Comparison of ENCODE assay signal across 9 cellular contexts in genomic region chr14:75234173-75234855, GRCh38. TPM values are rescaled to one million over a fixed set of nuclear protein-coding genes. Genes with fewer than 3 reads are reported as not detected.
DNase-seq lines count a peak whose midpoint lies in the region; ATAC-seq and TF ChIP-seq lines count a peak whose summit lies in the region.
"Had no signal": no experiment of that assay in that cellular context is flagged by ENCODE, and none has a peak within 500 bp of the region (broad histone marks: within the 10 kb centered on the region; RNA-seq: fewer than 3 reads in every experiment).

No MANE protein-coding gene starts in this region.

- peak overlapping the region in 9 of 11 experiments; percentile 0 to 71 (median 65); a peak in 14 of 22 replicates for H3K9ac ChIP-seq in BLaER1 treated with 17β-estradiol and CSF1 and Interleukin-3, amounts not matched to agents 10 nM and 100 nM
- no peak overlapping the region for H3K9ac ChIP-seq in fibroblast of lung (ENCODE audit: insufficient read depth, low read length)
- no peak overlapping the region for H3K9ac ChIP-seq in neural progenitor cell

- H3K9me3 ChIP-seq in BLaER1 treated with 17β-estradiol and CSF1 and Interleukin-3, amounts not matched to agents 10 nM and 100 nM (replicated peaks in 1 of 11): peaks cover 0 to 12% (median 8%) of the 10 kb centered on the region in 11 experiments; a peak in 15 of 22 replicates
- H3K9me3 ChIP-seq in PC-9 (ENCODE audit: insufficient read depth, low read depth): no peaks in the 10 kb centered on the region
- no peaks in the 10 kb centered on the region for H3K9me3 ChIP-seq in fibroblast of lung (ENCODE audit: control insufficient read depth, insufficient read depth, low read depth, low read length)
- no peaks in the 10 kb centered on the region for H3K9me3 ChIP-seq in neural progenitor cell (ENCODE audit: low read depth)

- H2AFZ ChIP-seq in PC-9 (peak overlapping the region; percentile 61), fibroblast of lung (ENCODE audit: low read length) (no peak overlapping the region), neural progenitor cell (replicated peaks) (peak overlapping the region; percentile 63)

- 0 out of 20 replicates have a peak overlapping the region, but pooled peaks of 2 of the 10 experiments have one; percentile 3 to 13 for H3K4me3 ChIP-seq in BLaER1 treated with 17β-estradiol and CSF1 and Interleukin-3, amounts not matched to agents 10 nM and 100 nM
- peak overlapping the region; percentile 5; the same call in 1 of the 2 replicates for H3K4me3 ChIP-seq in PC-9
- no peak overlapping the region for H3K4me3 ChIP-seq in fibroblast of lung (replicated peaks in 1 of 4; ENCODE audit: control extremely low read depth in 1 of 4, insufficient read depth in 1 of 4, low read depth in 3 of 4, low read length in 4 of 4)
- H3K4me3 ChIP-seq in neural progenitor cell: no peak overlapping the region
- no peak overlapping the region for H3K4me3 ChIP-seq in H7 (ENCODE audit: insufficient read depth, low read depth, low read length)

- H3K79me2 ChIP-seq in PC-9 (ENCODE audit: low read depth) (no peaks in the 10 kb centered on the region), fibroblast of lung (ENCODE audit: control insufficient read depth, insufficient read depth, low read length) (no peaks in the 10 kb centered on the region), neural progenitor cell (ENCODE audit: low read depth) (no peaks in the 10 kb centered on the region)

- peak overlapping the region; percentile 43 for H3K27ac Mint-ChIP-seq in neural progenitor cell

- CTCF ChIA-PET in PC-9 (lab: Charles Lee): interaction anchor here (0.7 to 0.9 kb wide), 2 partner anchors 32 to 50 kb away, joined by 4 to 10 read pairs; no protein-coding TSS in a partner anchor

- POLR2A ChIA-PET in PC-9 (lab: Charles Lee; ENCODE audit: unreplicated experiment): interaction anchor here (0.6 to 1.0 kb wide), 7 partner anchors 24 to 954 kb away, joined by 3 to 7 read pairs (median 5); no protein-coding TSS in a partner anchor

- no peaks in the 10 kb centered on the region for H3K9me2 ChIP-seq in PC-9 (ENCODE audit: insufficient read depth)

- H3K4me1 Mint-ChIP-seq in neural progenitor cell: peaks cover 44% of the 10 kb centered on the region

- H3F3A ChIP-seq in PC-9 (ENCODE audit: insufficient read depth, low read depth) (peaks cover 44% of the 10 kb centered on the region), neural progenitor cell (ENCODE audit: low read depth) (no peaks in the 10 kb centered on the region)

- H3K36me3 Mint-ChIP-seq in neural progenitor cell: no peaks in the 10 kb centered on the region

- H3K36me3 ChIP-seq in BLaER1 treated with 17β-estradiol and CSF1 and Interleukin-3, amounts not matched to agents 10 nM and 100 nM: no peaks in the 10 kb centered on the region
- H3K36me3 ChIP-seq in PC-9 (ENCODE audit: low read depth) (no peaks in the 10 kb centered on the region), fibroblast of lung (ENCODE audit: control insufficient read depth, insufficient read depth, low read length) (no peaks in the 10 kb centered on the region), neural progenitor cell (no peaks in the 10 kb centered on the region), H7 (replicated peaks; ENCODE audit: control insufficient read depth, insufficient read depth, low read length) (no peaks in the 10 kb centered on the region)

- no peaks in the 10 kb centered on the region for H4K20me1 ChIP-seq in BLaER1 treated with 17β-estradiol and CSF1 and Interleukin-3, amounts not matched to agents 10 nM and 100 nM
- no peaks in the 10 kb centered on the region for H4K20me1 ChIP-seq in PC-9 (ENCODE audit: insufficient read depth)
- H4K20me1 ChIP-seq in fibroblast of lung (ENCODE audit: control insufficient read depth, extremely low read depth, insufficient read depth, low read length): no peaks in the 10 kb centered on the region
- H4K20me1 ChIP-seq in neural progenitor cell (ENCODE audit: low read depth): no peaks in the 10 kb centered on the region

- peaks cover 10% of the 10 kb centered on the region for H3K27me3 Mint-ChIP-seq in neural progenitor cell (ENCODE audit: insufficient read depth, low read depth)

- no peak for TF ChIP-seq POLR2A in GM18505 (IDR thresholded peaks at IDR 0.05; ENCODE audit: borderline replicate concordance, extremely low read depth, insufficient read depth, insufficient read length)

- TF ChIP-seq CTCF in PC-9 (conservative IDR thresholded peaks at IDR 0.05): no peak
- no peak for TF ChIP-seq CTCF in fibroblast of lung (conservative IDR thresholded peaks at IDR 0.05 in 1 of 2, IDR thresholded peaks at IDR 0.05 in 1 of 2; ENCODE audit: low read depth in 1 of 2, low read length in 2 of 2)
- TF ChIP-seq CTCF in neural progenitor cell (IDR thresholded peaks at IDR 0.05): no peak

- peaks cover 79 to 97% (median 92%) of the 10 kb centered on the region in 10 experiments for H3K4me1 ChIP-seq in BLaER1 treated with 17β-estradiol and CSF1 and Interleukin-3, amounts not matched to agents 10 nM and 100 nM
- H3K4me1 ChIP-seq in PC-9 (replicated peaks; ENCODE audit: insufficient read depth) (peaks cover 63% of the 10 kb centered on the region), fibroblast of lung (ENCODE audit: control insufficient read depth, extremely low read depth, insufficient read depth, low read length) (peaks cover 9% of the 10 kb centered on the region), neural progenitor cell (peaks cover 22% of the 10 kb centered on the region)

- peak; percentile 87 to 96 for DNase-seq in PC-9
- DNase-seq in fibroblast of lung (ENCODE audit: low read depth in 2 of 2): peak; percentile 74 to 96
- DNase-seq in neural progenitor cell (ENCODE audit: low spot score): no peak
- no peak for DNase-seq in NCI-H2081 treated with DMSO at 0.1 percent for 48 hours (lab: John Stamatoyannopoulos, UW)
- DNase-seq in H7: no peak
- DNase-seq in activated CD4-positive, CD25-positive, alpha-beta regulatory T cell (lab: John Stamatoyannopoulos, UW): no peak

- H3K27me3 ChIP-seq in BLaER1 treated with 17β-estradiol and CSF1 and Interleukin-3, amounts not matched to agents 10 nM and 100 nM: no peaks in the 10 kb centered on the region
- H3K27me3 ChIP-seq in PC-9 (ENCODE audit: insufficient read depth, low read depth) (no peaks in the 10 kb centered on the region), fibroblast of lung (ENCODE audit: control insufficient read depth, insufficient read depth, low read length) (no peaks in the 10 kb centered on the region), neural progenitor cell (no peaks in the 10 kb centered on the region), H7 (ENCODE audit: control insufficient read depth, insufficient read depth, low read length) (no peaks in the 10 kb centered on the region)

- H3K4me2 ChIP-seq in BLaER1 treated with 17β-estradiol and CSF1 and Interleukin-3, amounts not matched to agents 10 nM and 100 nM: peak overlapping the region; percentile 43 to 92 (median 77)
- H3K4me2 ChIP-seq in PC-9: peak overlapping the region; percentile 73
- H3K4me2 ChIP-seq in fibroblast of lung (ENCODE audit: extremely low read depth, insufficient read depth, low read length): peak overlapping the region; percentile 68
- no peak overlapping the region for H3K4me2 ChIP-seq in neural progenitor cell

- H3K27ac ChIP-seq in BLaER1 treated with 17β-estradiol and CSF1 and Interleukin-3, amounts not matched to agents 10 nM and 100 nM: peak overlapping the region in 10 of 11 experiments; percentile 22 to 87 (median 78); a peak in 20 of 22 replicates
- peak overlapping the region; percentile 74 for H3K27ac ChIP-seq in PC-9
- peak overlapping the region; percentile 28 for H3K27ac ChIP-seq in fibroblast of lung (ENCODE audit: insufficient read depth, low read length)
- no peak overlapping the region for H3K27ac ChIP-seq in neural progenitor cell

- TSS peak; percentile 64 for BruUV-seq in PC-9 (replicated peaks; lab: Mats Ljungman, UMichigan)

- ATAC-seq in GM18505 (IDR thresholded peaks at IDR 0.05; ENCODE audit: unreplicated experiment): no peak
- ATAC-seq: left colon had no signal

- H3K9me3 Mint-ChIP-seq in neural progenitor cell: peaks cover 2% of the 10 kb centered on the region

- intact Hi-C loops in PC-9 (cut with micrococcal nuclease; ENCODE audit: unreplicated experiment): loop anchor here (1.0 to 5.0 kb wide), 4 partner anchors 30 to 77 kb away; partner anchors contain the start of gene FOS

- no peak overlapping the region for H3K4me3 Mint-ChIP-seq in neural progenitor cell

RNA-seq across cellular contexts. Expression of gene FOS, which starts 44.3 kb away (rescaled TPM):
- 84.6 and 154 TPM in 2 replicates for total RNA-seq in PC-9 (2021)
- 71.4 and 178 TPM in 2 replicates for total RNA-seq in fibroblast of lung
- 24.6 and 347 TPM in 2 replicates for polyA plus RNA-seq in fibroblast of lung
- polyA plus RNA-seq in fibroblast of lung (2012): 20.7 and 373 TPM in 2 replicates
- polyA minus RNA-seq in fibroblast of lung (ENCODE audit: low replicate concordance): 80.6 and 399 TPM in 2 replicates
- total RNA-seq in neural progenitor cell (ENCODE audit: low replicate concordance): 32.9 and 98.6 TPM in 2 replicates
- 14.2 and 217 TPM in 2 replicates for total RNA-seq in H7 (2014; rRNA removed; shearing (Covaris generic))

RNA-seq across cellular contexts. Expression of gene TMED10, which starts 57.9 kb away (rescaled TPM):
- total RNA-seq in PC-9 (2021) (709 and 770 TPM in 2 replicates), fibroblast of lung (173 and 223 TPM in 2 replicates), neural progenitor cell (ENCODE audit: low replicate concordance) (176 and 220 TPM in 2 replicates)
- polyA plus RNA-seq in fibroblast of lung: 285 and 333 TPM in 2 replicates
- polyA plus RNA-seq in fibroblast of lung (2012): 224 and 225 TPM in 2 replicates
- polyA minus RNA-seq in fibroblast of lung (ENCODE audit: low replicate concordance): 462 and 538 TPM in 2 replicates
- total RNA-seq in H7 (2014; rRNA removed; shearing (Covaris generic)): 151 and 240 TPM in 2 replicates

Comparison
In these comparisons a context has a peak if more than half of its experiments do, and no peak if none do; other contexts are left out.
1. H3K9ac ChIP-seq: peak in BLaER1 treated with 17β-estradiol and CSF1 and Interleukin-3, amounts not matched to agents 10 nM and 100 nM (9 of 11); none in fibroblast of lung (single experiment) and neural progenitor cell (single experiment).
2. DNase-seq: peak in PC-9 (2 of 2) and fibroblast of lung (2 of 2); none in neural progenitor cell (single experiment), NCI-H2081 treated with DMSO at 0.1 percent for 48 hours (single experiment), H7 (single experiment) and activated CD4-positive, CD25-positive, alpha-beta regulatory T cell (0 of 4).